Comparison of ENCODE assay signal across 16 cellular contexts in the genomic region with DNA sequence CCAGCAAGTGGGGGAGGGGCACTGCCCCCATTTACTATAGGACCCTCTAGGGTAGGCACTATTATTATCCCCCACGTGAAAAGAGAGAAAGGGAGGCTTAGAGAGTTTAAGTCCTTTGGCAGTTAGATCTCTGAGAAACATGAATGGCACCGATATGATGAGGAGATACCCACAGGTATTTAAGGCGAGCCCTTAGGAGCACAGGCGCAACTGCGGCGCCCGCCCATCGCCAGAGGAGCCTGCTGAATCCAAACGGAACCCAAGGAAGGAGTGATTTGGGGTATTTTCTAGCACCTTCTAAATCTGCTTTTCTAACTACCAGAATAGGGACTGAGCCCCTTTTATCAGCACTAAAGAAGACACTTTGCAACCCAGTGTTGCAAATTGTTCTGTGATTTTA. TPM values are rescaled to one million over a fixed set of nuclear protein-coding genes. Genes with fewer than 3 reads are reported as not detected.
"Had no signal": no experiment of that assay in that cellular context is flagged by ENCODE, and none has a peak within 500 bp of the region (broad histone marks: within the 10 kb centered on the region; RNA-seq: fewer than 3 reads in every experiment).

No MANE protein-coding gene starts in this region.

RNA-seq across cellular contexts. Expression of a gene that starts 0.6 kb away (rescaled TPM):
- total RNA-seq: chondrocyte, dermis microvascular lymphatic vessel endothelial cell, esophagus mucosa, esophagus squamous epithelium, gastrocnemius medialis, glomerular endothelial cell, heart right ventricle, left lobe of liver, left ventricle myocardium inferior, liver, mammary epithelial cell, mononuclear cell, mucosa of gallbladder had no signal
- polyA plus RNA-seq: keratinocyte, liver, mammary epithelial cell had no signal

RNA-seq across cellular contexts. Expression of a gene that starts 11.3 kb away (rescaled TPM):
- total RNA-seq: chondrocyte, endodermal cell, esophagus mucosa, esophagus squamous epithelium, gastrocnemius medialis, glomerular endothelial cell, heart right ventricle, left lobe of liver, left ventricle myocardium inferior, liver, mammary epithelial cell, mononuclear cell, mucosa of gallbladder had no signal
- polyA plus RNA-seq: heart right ventricle, keratinocyte, liver, lung, mammary epithelial cell had no signal
